ENCODE assay signal across 8 cellular contexts in the genomic region with DNA sequence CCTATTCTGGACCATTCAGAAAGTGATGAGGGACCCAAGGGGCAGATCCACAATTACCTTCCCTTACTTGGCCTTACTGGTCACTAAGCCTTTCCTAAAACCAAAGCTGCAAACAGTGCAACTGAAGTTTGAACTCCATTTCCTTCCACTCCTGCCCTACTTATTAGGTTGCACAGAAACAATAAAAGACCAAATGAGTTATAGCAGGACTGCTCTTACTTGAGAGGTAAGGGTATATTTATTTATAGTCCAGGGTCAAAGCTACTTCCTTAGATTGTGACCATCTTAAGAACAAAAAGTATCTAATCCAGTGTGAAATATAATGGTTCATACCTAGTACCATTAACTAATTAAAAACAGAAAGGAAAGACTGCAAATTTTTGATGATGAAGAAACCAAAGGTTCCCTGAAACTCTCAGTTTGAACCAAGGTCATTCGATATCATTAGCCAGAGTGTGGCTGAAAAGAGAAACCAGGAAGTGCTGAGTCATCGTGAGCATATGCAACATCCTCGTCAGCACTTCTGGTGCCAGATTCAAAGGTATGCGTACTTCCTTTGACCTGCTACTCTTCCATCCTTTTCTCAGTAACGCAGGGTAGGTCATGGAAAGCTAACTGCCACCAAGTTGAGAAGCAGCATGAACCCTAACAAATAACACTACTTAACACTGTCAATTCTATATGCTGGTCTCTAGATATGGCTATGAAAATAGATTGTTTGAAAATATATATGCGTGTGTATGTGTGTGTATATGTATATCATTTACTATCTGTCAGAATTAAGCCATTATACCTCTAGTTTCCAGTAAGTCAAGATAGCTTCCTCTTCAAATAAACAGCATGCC. TPM values are rescaled to one million over a fixed set of nuclear protein-coding genes. Genes with fewer than 3 reads are reported as not detected.
DNase-seq lines count a peak whose midpoint lies in the region; ATAC-seq and TF ChIP-seq lines count a peak whose summit lies in the region.

No MANE protein-coding gene starts in this region.

- WGBS in heart right ventricle, 2 donors = 13 to 16% methylated on average over 6 of the region's 6 CpGs
- WGBS in sigmoid colon, 2 donors = 12 to 16% methylated on average over 6 of the region's 6 CpGs

- TF ChIP-seq POLR2A in Peyer's patch (IDR thresholded peaks at IDR 0.05) (no peak), sigmoid colon (IDR thresholded peaks at IDR 0.05) (no peak)

- H3K27ac ChIP-seq in Peyer's patch (peak overlapping the region in 3 of 4 donors; percentile 19 to 77 (median 75)), heart right ventricle (peak overlapping the region in 9 of 10 donors; percentile 41 to 84 (median 61)), sigmoid colon (peak overlapping the region; percentile 23 to 66 (median 56))

- H3K36me3 ChIP-seq in Peyer's patch = no peaks in the 10 kb centered on the region
- H3K36me3 ChIP-seq in heart right ventricle = no peaks in the 10 kb centered on the region
- H3K36me3 ChIP-seq in sigmoid colon = no peaks in the 10 kb centered on the region

- H3K4me1 ChIP-seq in Peyer's patch (peaks cover 0 to 29% (median 3%) of the 10 kb centered on the region in 4 donors), heart right ventricle (peaks cover 5 to 48% (median 34%) of the 10 kb centered on the region in 9 donors), sigmoid colon (peaks cover 0 to 29% (median 22%) of the 10 kb centered on the region in 4 donors)

- H3K27me3 ChIP-seq in Peyer's patch (no peaks in the 10 kb centered on the region), heart right ventricle (no peaks in the 10 kb centered on the region), sigmoid colon (no peaks in the 10 kb centered on the region)

- no peaks in the 10 kb centered on the region for H3K27me3 Mint-ChIP-seq in activated naive CD8-positive, alpha-beta T cell

- peak; percentile 78 for ATAC-seq in GM19455 (IDR thresholded peaks at IDR 0.05; ENCODE audit: unreplicated experiment)
- ATAC-seq in HG03460 (IDR thresholded peaks at IDR 0.05; ENCODE audit: unreplicated experiment) = peak; percentile 77
- ATAC-seq in heart right ventricle = peak; percentile 88 to 97 (median 93)

- H3K4me3 ChIP-seq in Peyer's patch (no peak overlapping the region), heart right ventricle (peak overlapping the region in 3 of 10 donors; percentile 0 to 8 (median 4)), sigmoid colon (no peak overlapping the region)

- DNase-seq in DMS153 (lab: John Stamatoyannopoulos, UW) (peak; percentile 75), Peyer's patch (peak; percentile 55 to 87 (median 59)), heart right ventricle (peak in 1 of 2 donors; percentile 77), sigmoid colon (peak; percentile 79), NCI-H146 (lab: John Stamatoyannopoulos, UW) (no peak)

- H3K27ac Mint-ChIP-seq in activated naive CD8-positive, alpha-beta T cell = peak overlapping the region; percentile 93

- TF ChIP-seq CTCF in Peyer's patch (IDR thresholded peaks at IDR 0.05) = no peak
- no peak for TF ChIP-seq CTCF in heart right ventricle (IDR thresholded peaks at IDR 0.05)
- no peak for TF ChIP-seq CTCF in sigmoid colon (IDR thresholded peaks at IDR 0.05)

- H3K9me3 Mint-ChIP-seq in activated naive CD8-positive, alpha-beta T cell (ENCODE audit: low read depth) = no peaks in the 10 kb centered on the region

- no peak for TF ChIP-seq EP300 in sigmoid colon (IDR thresholded peaks at IDR 0.05)

- intact Hi-C loops in heart right ventricle (cut with DNase I) = loop anchor here in 1 of 10 donors (5.0 kb wide), 1 partner anchor 1323 kb away; no protein-coding TSS in a partner anchor
- intact Hi-C loops in sigmoid colon (cut with DNase I) = no loop called here

- H3K36me3 Mint-ChIP-seq in activated naive CD8-positive, alpha-beta T cell = peaks cover 15% of the 10 kb centered on the region

- H3K9me3 ChIP-seq in Peyer's patch = no peaks in the 10 kb centered on the region
- H3K9me3 ChIP-seq in heart right ventricle = no peaks in the 10 kb centered on the region
- H3K9me3 ChIP-seq in sigmoid colon = no peaks in the 10 kb centered on the region

- H3K4me1 Mint-ChIP-seq in activated naive CD8-positive, alpha-beta T cell (ENCODE audit: low read depth) = peaks cover 69% of the 10 kb centered on the region

- peak overlapping the region; percentile 71 for H3K4me3 Mint-ChIP-seq in activated naive CD8-positive, alpha-beta T cell

RNA-seq across cellular contexts. Expression of a gene that starts 26.8 kb away (rescaled TPM):
- total RNA-seq in Peyer's patch (10 to 100 TPM; 25.6 to 75.1 (median 55.4) TPM), heart right ventricle (10 to 100 TPM; 12.9 to 31.5 (median 16.8) TPM), sigmoid colon (10 to 100 TPM; 13.3 to 25.8 (median 19.9) TPM)
- polyA plus RNA-seq in heart right ventricle (1 to 10 TPM; 2.6 to 3.0 TPM), sigmoid colon (1 to 10 TPM; 2.4 to 7.1 (median 3.2) TPM)
